Comparison of ENCODE assay signal across 1 cellular context in the genomic region with DNA sequence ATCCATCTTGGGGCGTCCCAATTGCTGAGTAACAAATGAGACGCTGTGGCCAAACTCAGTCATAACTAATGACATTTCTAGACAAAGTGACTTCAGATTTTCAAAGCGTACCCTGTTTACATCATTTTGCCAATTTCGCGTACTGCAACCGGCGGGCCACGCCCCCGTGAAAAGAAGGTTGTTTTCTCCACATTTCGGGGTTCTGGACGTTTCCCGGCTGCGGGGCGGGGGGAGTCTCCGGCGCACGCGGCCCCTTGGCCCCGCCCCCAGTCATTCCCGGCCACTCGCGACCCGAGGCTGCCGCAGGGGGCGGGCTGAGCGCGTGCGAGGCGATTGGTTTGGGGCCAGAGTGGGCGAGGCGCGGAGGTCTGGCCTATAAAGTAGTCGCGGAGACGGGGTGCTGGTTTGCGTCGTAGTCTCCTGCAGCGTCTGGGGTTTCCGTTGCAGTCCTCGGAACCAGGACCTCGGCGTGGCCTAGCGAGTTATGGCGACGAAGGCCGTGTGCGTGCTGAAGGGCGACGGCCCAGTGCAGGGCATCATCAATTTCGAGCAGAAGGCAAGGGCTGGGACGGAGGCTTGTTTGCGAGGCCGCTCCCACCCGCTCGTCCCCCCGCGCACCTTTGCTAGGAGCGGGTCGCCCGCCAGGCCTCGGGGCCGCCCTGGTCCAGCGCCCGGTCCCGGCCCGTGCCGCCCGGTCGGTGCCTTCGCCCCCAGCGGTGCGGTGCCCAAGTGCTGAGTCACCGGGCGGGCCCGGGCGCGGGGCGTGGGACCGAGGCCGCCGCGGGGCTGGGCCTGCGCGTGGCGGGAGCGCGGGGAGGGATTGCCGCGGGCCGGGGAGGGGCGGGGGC.
TF ChIP-seq lines count a peak whose summit lies in the region.

Gene SOD1 (plus strand): TSS at position 408 of the 848 bp plus-strand sequence. CDS start 77 bp downstream, at position 485.

TF ChIP-seq in HepG2, 621 proteins besides CTCF, POLR2A, EP300 and RAD21 (continued from another document and continues in another):
- no peak; the same call in 1 of the 2 replicates for TF ChIP-seq AKNA (CRISPR knock-in tag; IDR thresholded peaks at IDR 0.05; ENCODE audit: borderline replicate concordance)
- TF ChIP-seq, protein P1, sequence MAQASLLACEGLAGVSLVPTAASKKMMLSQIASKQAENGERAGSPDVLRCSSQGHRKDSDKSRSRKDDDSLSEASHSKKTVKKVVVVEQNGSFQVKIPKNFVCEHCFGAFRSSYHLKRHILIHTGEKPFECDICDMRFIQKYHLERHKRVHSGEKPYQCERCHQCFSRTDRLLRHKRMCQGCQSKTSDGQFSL (CRISPR knock-in tag; IDR thresholded peaks at IDR 0.05) = no peak
- no peak for TF ChIP-seq GPN1 (CRISPR knock-in tag; IDR thresholded peaks at IDR 0.05; ENCODE audit: borderline replicate concordance)
- no peak for TF ChIP-seq ZMYM3 (CRISPR knock-in tag; IDR thresholded peaks at IDR 0.05)
- no peak for TF ChIP-seq ADNP (CRISPR knock-in tag; IDR thresholded peaks at IDR 0.05)
- no peak for TF ChIP-seq PHF5A (CRISPR knock-in tag; IDR thresholded peaks at IDR 0.05; ENCODE audit: low read depth, unreplicated experiment)
- TF ChIP-seq AGO2 (optimal IDR thresholded peaks at IDR 0.05; ENCODE audit: low read depth, low read length) = peak; percentile 82
- no peak for TF ChIP-seq ZNF3 (CRISPR knock-in tag; IDR thresholded peaks at IDR 0.05)
- TF ChIP-seq IRF2 (CRISPR knock-in tag; IDR thresholded peaks at IDR 0.05) = peak; percentile 74; the same call in 1 of the 2 replicates
- TF ChIP-seq, protein P2, sequence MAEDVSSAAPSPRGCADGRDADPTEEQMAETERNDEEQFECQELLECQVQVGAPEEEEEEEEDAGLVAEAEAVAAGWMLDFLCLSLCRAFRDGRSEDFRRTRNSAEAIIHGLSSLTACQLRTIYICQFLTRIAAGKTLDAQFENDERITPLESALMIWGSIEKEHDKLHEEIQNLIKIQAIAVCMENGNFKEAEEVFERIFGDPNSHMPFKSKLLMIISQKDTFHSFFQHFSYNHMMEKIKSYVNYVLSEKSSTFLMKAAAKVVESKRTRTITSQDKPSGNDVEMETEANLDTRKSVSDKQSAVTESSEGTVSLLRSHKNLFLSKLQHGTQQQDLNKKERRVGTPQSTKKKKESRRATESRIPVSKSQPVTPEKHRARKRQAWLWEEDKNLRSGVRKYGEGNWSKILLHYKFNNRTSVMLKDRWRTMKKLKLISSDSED (CRISPR knock-in tag; IDR thresholded peaks at IDR 0.05) = no peak
- TF ChIP-seq ZBTB44 (CRISPR knock-in tag; IDR thresholded peaks at IDR 0.05) = no peak; the same call in 1 of the 2 replicates
- TF ChIP-seq ZBTB40 (IDR thresholded peaks at IDR 0.05) = no peak
- TF ChIP-seq ZBTB40 (CRISPR knock-in tag; IDR thresholded peaks at IDR 0.05) = peak; percentile 74
- TF ChIP-seq ZFP37 (CRISPR knock-in tag; IDR thresholded peaks at IDR 0.05; ENCODE audit: borderline replicate concordance) = no peak
- peak; percentile 92 for TF ChIP-seq ZNF883 (CRISPR knock-in tag; IDR thresholded peaks at IDR 0.05; ENCODE audit: not compliant biosample characterization)
- no peak for TF ChIP-seq E2F1 (CRISPR knock-in tag; IDR thresholded peaks at IDR 0.05)
- TF ChIP-seq ELF3 (CRISPR knock-in tag; IDR thresholded peaks at IDR 0.05) = 0 out of 2 replicates have a peak, but pooled peaks have one; percentile 21
- 0 out of 2 replicates have a peak, but pooled peaks have one; percentile 38 for TF ChIP-seq ZNF296 (CRISPR knock-in tag; conservative IDR thresholded peaks at IDR 0.05)
- peak; percentile 57; the same call in 1 of the 2 replicates for TF ChIP-seq ZNF136 (CRISPR knock-in tag; IDR thresholded peaks at IDR 0.05; ENCODE audit: low read depth)
- TF ChIP-seq IRF1 (CRISPR knock-in tag; IDR thresholded peaks at IDR 0.05; ENCODE audit: low read depth) = no peak
- TF ChIP-seq, protein P3, sequence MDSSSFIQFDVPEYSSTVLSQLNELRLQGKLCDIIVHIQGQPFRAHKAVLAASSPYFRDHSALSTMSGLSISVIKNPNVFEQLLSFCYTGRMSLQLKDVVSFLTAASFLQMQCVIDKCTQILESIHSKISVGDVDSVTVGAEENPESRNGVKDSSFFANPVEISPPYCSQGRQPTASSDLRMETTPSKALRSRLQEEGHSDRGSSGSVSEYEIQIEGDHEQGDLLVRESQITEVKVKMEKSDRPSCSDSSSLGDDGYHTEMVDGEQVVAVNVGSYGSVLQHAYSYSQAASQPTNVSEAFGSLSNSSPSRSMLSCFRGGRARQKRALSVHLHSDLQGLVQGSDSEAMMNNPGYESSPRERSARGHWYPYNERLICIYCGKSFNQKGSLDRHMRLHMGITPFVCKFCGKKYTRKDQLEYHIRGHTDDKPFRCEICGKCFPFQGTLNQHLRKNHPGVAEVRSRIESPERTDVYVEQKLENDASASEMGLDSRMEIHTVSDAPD (CRISPR knock-in tag; IDR thresholded peaks at IDR 0.05) = no peak
- no peak for TF ChIP-seq RORA (CRISPR knock-in tag; IDR thresholded peaks at IDR 0.05)
- TF ChIP-seq FUBP1 (CRISPR knock-in tag; IDR thresholded peaks at IDR 0.05; ENCODE audit: borderline replicate concordance) = no peak
